In genomic region chr7:116741625-116742316, GRCh38 we compare ENCODE assay signal across 1 cellular context.
TF ChIP-seq lines count a peak whose summit lies in the region.

No MANE protein-coding gene starts in this region.

TF ChIP-seq in A549, 52 proteins besides CTCF, POLR2A, EP300 and RAD21 (continued from another document):
- TF ChIP-seq POLR2AphosphoS2 (conservative IDR thresholded peaks at IDR 0.05; ENCODE audit: low read length), result no peak
- TF ChIP-seq REST (IDR thresholded peaks at IDR 0.05), result no peak
- TF ChIP-seq BHLHE40 (IDR thresholded peaks at IDR 0.05; ENCODE audit: low read depth, low read length), result no peak
- TF ChIP-seq HDAC2 (IDR thresholded peaks at IDR 0.05), result no peak
- no peak for TF ChIP-seq SREBF2 (IDR thresholded peaks at IDR 0.05)
- no peak for TF ChIP-seq CHD4 (IDR thresholded peaks at IDR 0.05; ENCODE audit: borderline replicate concordance)
- no peak for TF ChIP-seq HOXB5 (CRISPR knock-in tag; IDR thresholded peaks at IDR 0.05)
